7 cellular contexts compared by ENCODE assay signal in the genomic region with DNA sequence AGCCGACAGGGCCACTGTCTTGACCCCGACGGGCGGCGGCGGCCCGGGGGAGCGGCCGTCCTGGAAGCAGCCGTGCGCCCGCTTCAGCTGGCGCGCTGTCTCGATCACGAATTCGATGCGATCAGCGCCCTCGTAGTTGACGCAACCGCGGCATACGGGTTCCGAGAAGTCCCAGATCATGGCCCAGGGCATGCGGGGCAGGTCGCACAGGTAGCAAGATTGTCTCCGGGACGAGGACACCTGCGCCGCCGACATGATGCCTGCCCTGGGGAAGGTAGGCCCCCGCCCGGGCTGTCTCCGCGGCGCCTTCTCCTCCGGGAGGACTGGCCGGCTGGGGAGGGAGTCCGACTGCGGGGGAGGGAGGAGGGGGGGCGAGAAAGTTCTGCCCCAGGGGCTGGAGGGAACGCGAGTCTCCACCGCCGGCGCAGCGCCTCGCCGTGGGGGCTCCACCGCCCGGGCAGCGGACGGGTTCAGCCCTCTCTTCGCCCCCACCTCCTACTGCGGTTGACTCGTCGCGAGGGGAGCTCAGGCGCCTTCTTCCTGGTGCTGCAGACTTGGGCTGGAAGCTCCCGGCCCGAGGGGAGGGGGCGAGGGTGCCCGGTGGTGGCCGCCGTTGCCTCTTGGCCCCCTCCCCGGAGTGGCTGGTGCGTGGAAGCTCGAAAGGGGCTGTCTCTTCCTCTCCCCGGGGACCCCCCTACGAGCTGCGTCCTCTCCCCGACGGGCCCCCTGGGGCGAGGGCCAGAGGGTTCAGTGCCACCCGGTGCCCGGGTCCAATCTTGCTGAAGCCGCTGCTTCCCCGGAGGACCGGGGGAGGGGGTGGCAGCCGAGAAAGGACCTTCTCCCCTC. TPM values are rescaled to one million over a fixed set of nuclear protein-coding genes. Genes with fewer than 3 reads are reported as not detected.
A peak's percentile ranks its signal among the peaks of the same experiment; 100 is the strongest.
DNase-seq lines count a peak whose midpoint lies in the region; ATAC-seq, FAIRE-seq and TF ChIP-seq lines count a peak whose summit lies in the region.

No MANE protein-coding gene starts in this region.

- ATAC-seq in activated CD4-positive, CD25-positive, alpha-beta regulatory T cell treated with anti-CD3 and anti-CD28 coated beads, Interleukin-2, amount 50 U/mL, for 24 hours = peak; percentile 22 to 33

- H3K27ac Mint-ChIP-seq in chondrocyte (ENCODE audit: unreplicated experiment) = peak overlapping the region; percentile 88

- TF ChIP-seq CTCF in LNCAP (IDR thresholded peaks at IDR 0.05) (0 out of 2 replicates have a peak, but pooled peaks have one; percentile 16), chondrocyte (IDR thresholded peaks at IDR 0.05) (peak; percentile 61)

- FAIRE-seq in GM12891 (lab: Jason Lieb, UNC) = peak; percentile 80

- no peaks in the 10 kb centered on the region for H3K27me3 Mint-ChIP-seq in chondrocyte (ENCODE audit: low read depth)

- H3K4me3 Mint-ChIP-seq in chondrocyte (ENCODE audit: unreplicated experiment) = peak overlapping the region; percentile 73

- DNase-seq in GM12891 (ENCODE audit: insufficient read length, low spot score) = peak; percentile 54
- peak; percentile 9 for DNase-seq in GOT3 (lab: John Stamatoyannopoulos, UW)
- DNase-seq in chondrocyte (ENCODE audit: low spot score) = peak; percentile 94
- DNase-seq in left kidney (ENCODE audit: low read depth, low spot score) = peak; percentile 88
- peak; percentile 55 to 57 (median 57) for DNase-seq in stimulated activated CD4-positive, alpha-beta T cell treated with anti-CD3 and anti-CD28 coated beads, TNF-alpha, amount 100 ng/mL, for 4 hours (ENCODE audit: low read depth in 3 of 3)

- peak; percentile 48; the same call in 1 of the 2 replicates for TF ChIP-seq POLR2A in GM12891 (IDR thresholded peaks at IDR 0.05; ENCODE audit: low read depth, low read length)

- H3K36me3 Mint-ChIP-seq in chondrocyte (ENCODE audit: low read depth) = peaks cover 12% of the 10 kb centered on the region

- H3K9me3 Mint-ChIP-seq in chondrocyte (ENCODE audit: low read depth) = no peaks in the 10 kb centered on the region

- H3K4me1 Mint-ChIP-seq in chondrocyte (ENCODE audit: low read depth) = peaks cover 55% of the 10 kb centered on the region

TF ChIP-seq in GM12891, 5 proteins besides CTCF, POLR2A, EP300 and RAD21:
- 0 out of 2 replicates have a peak, but pooled peaks have one; percentile 6 for TF ChIP-seq POU2F2 (IDR thresholded peaks at IDR 0.05; ENCODE audit: low read depth, low read length)
- TF ChIP-seq TAF1 (IDR thresholded peaks at IDR 0.05; ENCODE audit: low read depth, low read length) = peak; percentile 21; the same call in 1 of the 2 replicates
- TF ChIP-seq POLR2AphosphoS5 (IDR thresholded peaks at IDR 0.05; ENCODE audit: low read depth, low read length) = peak; percentile 63
- TF ChIP-seq PAX5 (IDR thresholded peaks at IDR 0.05; ENCODE audit: insufficient read depth, low read length, severe bottlenecking) = no peak

RNA-seq across cellular contexts. Expression of a gene that starts 0.7 kb away (rescaled TPM):
- polyA plus RNA-seq in GM12891 (2012; ENCODE audit: low read depth, missing spikeins) = 22.0 TPM
- total RNA-seq in chondrocyte = 56.0 to 61.9 TPM (median 56.7 TPM) in 3 replicates

Comparison
In these comparisons a context has a peak if more than half of its experiments do, and no peak if none do; other contexts are left out.
1. Peak in every context shown above with its lines: DNase-seq and ATAC-seq.
2. DNase-seq: peak in every context shown above with its lines; median percentile 94 in chondrocyte; 88 in left kidney; 57 in stimulated activated CD4-positive, alpha-beta T cell treated with anti-CD3 and anti-CD28 coated beads, TNF-alpha, amount 100 ng/mL, for 4 hours; 54 in GM12891; 9 in GOT3.